12 cellular contexts compared by ENCODE assay signal in the genomic region with DNA sequence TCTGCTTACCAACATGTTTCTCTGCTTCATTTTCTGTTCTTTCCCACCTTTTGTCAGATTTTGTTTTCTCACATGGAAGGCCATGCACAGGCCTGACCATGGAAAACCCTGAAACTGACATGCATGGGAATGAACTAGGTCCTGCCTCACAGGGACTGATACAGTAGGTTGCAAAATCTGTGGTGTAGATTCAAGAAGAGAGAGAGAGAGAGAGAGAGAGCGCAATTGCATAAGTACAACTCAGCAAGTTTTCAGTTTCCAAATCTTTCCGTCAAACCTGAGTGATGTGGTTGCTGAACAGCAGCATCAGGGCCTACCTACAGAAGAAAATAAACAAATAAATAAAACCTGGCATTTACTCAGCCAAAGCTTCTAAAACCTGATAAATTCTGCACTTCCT.
DNase-seq lines count a peak whose midpoint lies in the region; TF ChIP-seq lines count a peak whose summit lies in the region.
"Had no signal": no experiment of that assay in that cellular context is flagged by ENCODE, and none has a peak within 500 bp of the region (broad histone marks: within the 10 kb centered on the region; RNA-seq: fewer than 3 reads in every experiment).

No MANE protein-coding gene starts in this region.

- H2BK120ac ChIP-seq in trophoblast cell (ENCODE audit: insufficient read depth, low read length, poor library complexity), result no peak overlapping the region

- intact Hi-C loops in MCF 10A (cut with micrococcal nuclease) (no loop called here), breast epithelium (cut with DNase I; ENCODE audit: low total_unique reads) (loop anchor here (5.0 kb wide), 1 partner anchor 898 kb away; no protein-coding TSS in a partner anchor), Caco-2 (cut with micrococcal nuclease; ENCODE audit: unreplicated experiment) (no loop called here)

- no peak overlapping the region for H3K18ac ChIP-seq in trophoblast cell (ENCODE audit: low read length)

- POLR2A ChIA-PET in MCF 10A (lab: Yijun Ruan, JAX) (no interaction called here), Caco-2 (lab: Charles Lee) (no interaction called here)

- no peak overlapping the region for H4K91ac ChIP-seq in trophoblast cell (ENCODE audit: low read depth, low read length)

- BruUV-seq in MCF 10A (replicated peaks; lab: Mats Ljungman, UMichigan) (no TSS peak), Caco-2 (replicated peaks; lab: Mats Ljungman, UMichigan) (no TSS peak)

- no peak for TF ChIP-seq POLR2A in breast epithelium (IDR thresholded peaks at IDR 0.05)

- H3K27ac Mint-ChIP-seq in MCF 10A (ENCODE audit: low read depth, unreplicated experiment), result no peak overlapping the region
- H3K27ac Mint-ChIP-seq in Caco-2 (ENCODE audit: unreplicated experiment), result no peak overlapping the region
- H3K27ac Mint-ChIP-seq: stimulated activated memory B cell treated with anti-CD40 and anti-IgM and Interleukin-4, amounts not matched to agents 10 μg/mL and 1 μg/mL and 100 μg/mL, for 72 hours had no signal

- TF ChIP-seq CTCF in MCF 10A (IDR thresholded peaks at IDR 0.05; ENCODE audit: unreplicated experiment) (no peak), breast epithelium (IDR thresholded peaks at IDR 0.05) (no peak), Caco-2 (IDR thresholded peaks at IDR 0.05; ENCODE audit: insufficient read depth in 1 of 2, low read depth in 1 of 2, low read length in 1 of 2, severe bottlenecking in 1 of 2, unreplicated experiment in 1 of 2) (no peak)

- H3K9me3 ChIP-seq in breast epithelium, result no peaks in the 10 kb centered on the region
- no peaks in the 10 kb centered on the region for H3K9me3 ChIP-seq in trophoblast cell (ENCODE audit: insufficient read depth, low read depth, low read length)
- no peaks in the 10 kb centered on the region for H3K9me3 ChIP-seq in Caco-2
- H3K9me3 ChIP-seq: lower lobe of right lung had no signal

- no peaks in the 10 kb centered on the region for H3K79me2 ChIP-seq in trophoblast cell (ENCODE audit: control insufficient read depth, insufficient read depth, low read length, poor library complexity)

- no peak overlapping the region for H2BK12ac ChIP-seq in trophoblast cell (ENCODE audit: low read length)

- no peak overlapping the region for H4K8ac ChIP-seq in trophoblast cell (ENCODE audit: low read depth, low read length)

- no peak overlapping the region for H2AK5ac ChIP-seq in trophoblast cell (ENCODE audit: low read length)

- H3K9ac ChIP-seq in trophoblast cell (ENCODE audit: low read length), result no peak overlapping the region

- no peak overlapping the region for H3K4me2 ChIP-seq in trophoblast cell (ENCODE audit: low read length)

- H3K79me1 ChIP-seq in trophoblast cell (ENCODE audit: low read length), result no peaks in the 10 kb centered on the region

- no CpG with 5 or more reads among the region's 2 CpGs for WGBS in trophoblast cell (ENCODE audit: extremely low coverage, insufficient coverage, insufficient read length)

- H3K4me1 ChIP-seq in breast epithelium (no peaks in the 10 kb centered on the region), trophoblast cell (ENCODE audit: control insufficient read depth in 1 of 2, insufficient read depth in 2 of 2, low read length in 2 of 2) (no peaks in the 10 kb centered on the region), Caco-2 (no peaks in the 10 kb centered on the region)
- H3K4me1 ChIP-seq: lower lobe of right lung had no signal

- H3K4me3 ChIP-seq in breast epithelium (no peak overlapping the region), trophoblast cell (ENCODE audit: low read depth, low read length) (no peak overlapping the region), Caco-2 (ENCODE audit: low read depth, low read length) (no peak overlapping the region)
- H3K4me3 ChIP-seq: lower lobe of right lung had no signal

- CTCF ChIA-PET in MCF 10A (lab: Yijun Ruan, JAX), result no interaction called here
- CTCF ChIA-PET in Caco-2 (lab: Charles Lee), result no interaction called here

- peak overlapping the region; percentile 44 for H3K23ac ChIP-seq in trophoblast cell (ENCODE audit: low read length)

- DNase-seq in MCF 10A (ENCODE audit: unreplicated experiment), result peak; percentile 26
- DNase-seq in breast epithelium (ENCODE audit: low spot score in 2 of 2), result no peak
- peak; percentile 70 to 81 for DNase-seq in NOMO-1 (lab: John Stamatoyannopoulos, UW; ENCODE audit: unreplicated experiment in 2 of 2)
- DNase-seq in fibroblast of gingiva (ENCODE audit: low read depth), result peak; percentile 47
- DNase-seq in trophoblast cell, result no peak
- DNase-seq in HT-29 (ENCODE audit: low spot score), result no peak
- no peak for DNase-seq in NCI-H187 (lab: John Stamatoyannopoulos, UW)
- no peak for DNase-seq in Caco-2
- DNase-seq: activated CD4-positive, alpha-beta T cell treated with anti-CD3 and anti-CD28 coated beads, Interleukin-2, amount 50 U/mL, for 48 hours; lower lobe of right lung; NCI-H1417 treated with DMSO at 0.1 percent for 48 hours had no signal

- H3K36me3 Mint-ChIP-seq in MCF 10A (ENCODE audit: insufficient read depth, unreplicated experiment) (no peaks in the 10 kb centered on the region), Caco-2 (ENCODE audit: insufficient read depth, unreplicated experiment) (no peaks in the 10 kb centered on the region)
- H3K36me3 Mint-ChIP-seq: stimulated activated memory B cell treated with anti-CD40 and anti-IgM and Interleukin-4, amounts not matched to agents 10 μg/mL and 1 μg/mL and 100 μg/mL, for 72 hours had no signal

- no peak overlapping the region for H3K4ac ChIP-seq in trophoblast cell (ENCODE audit: low read depth, low read length)

- no peak overlapping the region for H3K4me3 Mint-ChIP-seq in MCF 10A (ENCODE audit: unreplicated experiment)
- no peak overlapping the region for H3K4me3 Mint-ChIP-seq in Caco-2 (ENCODE audit: unreplicated experiment)
- H3K4me3 Mint-ChIP-seq: stimulated activated memory B cell treated with anti-CD40 and anti-IgM and Interleukin-4, amounts not matched to agents 10 μg/mL and 1 μg/mL and 100 μg/mL, for 72 hours had no signal

- no peaks in the 10 kb centered on the region for H3K27me3 ChIP-seq in breast epithelium
- no peaks in the 10 kb centered on the region for H3K27me3 ChIP-seq in trophoblast cell (ENCODE audit: insufficient read depth, low read length)
- H3K27me3 ChIP-seq in Caco-2 (replicated peaks; ENCODE audit: control insufficient read depth, insufficient read depth, low read length), result no peaks in the 10 kb centered on the region

- H3K27ac ChIP-seq in breast epithelium (no peak overlapping the region), trophoblast cell (ENCODE audit: low read depth, low read length) (no peak overlapping the region)
- H3K27ac ChIP-seq: lower lobe of right lung had no signal

- H3K36me3 ChIP-seq in breast epithelium (no peaks in the 10 kb centered on the region), trophoblast cell (ENCODE audit: control insufficient read depth in 1 of 2, insufficient read depth in 2 of 2, low read length in 2 of 2) (no peaks in the 10 kb centered on the region), Caco-2 (ENCODE audit: control insufficient read depth, insufficient read depth, low read length) (no peaks in the 10 kb centered on the region)
- H3K36me3 ChIP-seq: lower lobe of right lung had no signal

- H3K27me3 Mint-ChIP-seq in MCF 10A (ENCODE audit: insufficient read depth, unreplicated experiment), result no peaks in the 10 kb centered on the region
- H3K27me3 Mint-ChIP-seq in Caco-2 (ENCODE audit: insufficient read depth, unreplicated experiment), result no peaks in the 10 kb centered on the region

- H4K12ac ChIP-seq in trophoblast cell (ENCODE audit: low read depth, low read length), result no peak overlapping the region

- H2AFZ ChIP-seq in trophoblast cell (ENCODE audit: insufficient read depth, low read length, poor library complexity), result no peak overlapping the region

- H3K9me3 Mint-ChIP-seq in MCF 10A (ENCODE audit: unreplicated experiment) (no peaks in the 10 kb centered on the region), Caco-2 (ENCODE audit: unreplicated experiment) (no peaks in the 10 kb centered on the region)
- H3K9me3 Mint-ChIP-seq: stimulated activated memory B cell treated with anti-CD40 and anti-IgM and Interleukin-4, amounts not matched to agents 10 μg/mL and 1 μg/mL and 100 μg/mL, for 72 hours had no signal

- no peak overlapping the region for H2BK5ac ChIP-seq in trophoblast cell (ENCODE audit: low read depth, low read length, poor library complexity)

- H3K4me1 Mint-ChIP-seq in MCF 10A (ENCODE audit: insufficient read depth, unreplicated experiment) (no peaks in the 10 kb centered on the region), Caco-2 (ENCODE audit: low read depth, unreplicated experiment) (no peaks in the 10 kb centered on the region)

- no peak overlapping the region for H3K14ac ChIP-seq in trophoblast cell (ENCODE audit: low read length)

Comparison
In these comparisons a context has a peak if more than half of its experiments do, and no peak if none do; other contexts are left out.
1. DNase-seq: peak in MCF 10A (single experiment), NOMO-1 (2 of 2) and fibroblast of gingiva (single experiment); none in breast epithelium (0 of 2), trophoblast cell (0 of 2), HT-29 (single experiment), NCI-H187 (0 of 2) and Caco-2 (0 of 2).